14 cellular contexts compared by ENCODE assay signal in genomic region chr20:20549699-20550098, GRCh38.
DNase-seq lines count a peak whose midpoint lies in the region; ATAC-seq, FAIRE-seq and TF ChIP-seq lines count a peak whose summit lies in the region.
"Had no signal": no experiment of that assay in that cellular context is flagged by ENCODE, and none has a peak within 500 bp of the region (broad histone marks: within the 10 kb centered on the region; RNA-seq: fewer than 3 reads in every experiment).

No MANE protein-coding gene starts in this region.

- H3K27ac Mint-ChIP-seq in stimulated activated naive CD8-positive, alpha-beta T cell treated with anti-CD3 and anti-CD28 coated beads, Interleukin-15, amount 100 ng/mL, for 72 hours = no peak overlapping the region
- no peak overlapping the region for H3K27ac Mint-ChIP-seq in effector memory CD8-positive, alpha-beta T cell

- H3K4me1 Mint-ChIP-seq in stimulated activated naive CD8-positive, alpha-beta T cell treated with anti-CD3 and anti-CD28 coated beads, Interleukin-15, amount 100 ng/mL, for 72 hours = peaks cover 22% of the 10 kb centered on the region
- peaks cover 8 to 17% of the 10 kb centered on the region in 2 donors for H3K4me1 Mint-ChIP-seq in effector memory CD8-positive, alpha-beta T cell (ENCODE audit: low read depth in 2 of 2)

- ATAC-seq in stimulated activated naive CD8-positive, alpha-beta T cell treated with anti-CD3 and anti-CD28 coated beads, Interleukin-15, Interleukin-2, amounts not matched to agents 100 U/mL and 50 U/mL, for 24 hours = peak; percentile 58
- ATAC-seq in stimulated activated naive CD8-positive, alpha-beta T cell treated with anti-CD3 and anti-CD28 coated beads, Interleukin-15, amount 100 ng/mL, for 72 hours = no peak
- ATAC-seq in RWPE2 (ENCODE audit: low read depth) = peak; percentile 78
- ATAC-seq in HG02981 (IDR thresholded peaks at IDR 0.05; ENCODE audit: unreplicated experiment) = no peak
- no peak for ATAC-seq in HG03460 (IDR thresholded peaks at IDR 0.05; ENCODE audit: unreplicated experiment)
- ATAC-seq in effector memory CD8-positive, alpha-beta T cell (replicated peaks) = no peak

- H3K27me3 Mint-ChIP-seq in stimulated activated naive CD8-positive, alpha-beta T cell treated with anti-CD3 and anti-CD28 coated beads, Interleukin-15, amount 100 ng/mL, for 72 hours = no peaks in the 10 kb centered on the region
- H3K27me3 Mint-ChIP-seq in effector memory CD8-positive, alpha-beta T cell = no peaks in the 10 kb centered on the region
- H3K27me3 Mint-ChIP-seq: CD4-positive, alpha-beta memory T cell had no signal

- no peak overlapping the region for H3K4me3 ChIP-seq in RWPE2 (ENCODE audit: severe bottlenecking)
- H3K4me3 ChIP-seq: testis had no signal

- TF ChIP-seq CTCF in RWPE2 (IDR thresholded peaks at IDR 0.05; ENCODE audit: poor library complexity, severe bottlenecking) = no peak

- peaks cover 48% of the 10 kb centered on the region for H3K4me1 ChIP-seq in RWPE2 (ENCODE audit: insufficient read depth, poor library complexity, severe bottlenecking)
- H3K4me1 ChIP-seq: testis had no signal

- DNase-seq in stimulated activated naive CD8-positive, alpha-beta T cell treated with anti-CD3 and anti-CD28 coated beads, Interleukin-15, Interleukin-2, amounts not matched to agents 100 U/mL and 50 U/mL, for 24 hours = no peak
- DNase-seq in stimulated activated naive CD8-positive, alpha-beta T cell treated with anti-CD3 and anti-CD28 coated beads, Interleukin-15, amount 100 ng/mL, for 72 hours = no peak
- no peak for DNase-seq in RWPE2 (ENCODE audit: low spot score)
- DNase-seq in fibroblast of the conjunctiva (ENCODE audit: low read depth) = peak; percentile 62
- DNase-seq in urothelium cell line (ENCODE audit: low spot score) = peak; percentile 24
- no peak for DNase-seq in effector memory CD8-positive, alpha-beta T cell
- DNase-seq: activated naive CD4-positive, alpha-beta T cell treated with Interleukin-2 at 50 U/mL for 16 hours; CD4-positive, alpha-beta memory T cell; GOT3; NCI-H774; testis had no signal

- H3K9me3 ChIP-seq in RWPE2 (ENCODE audit: severe bottlenecking) = no peaks in the 10 kb centered on the region
- H3K9me3 ChIP-seq: testis had no signal

- peaks cover 8% of the 10 kb centered on the region for H3K36me3 Mint-ChIP-seq in effector memory CD8-positive, alpha-beta T cell (ENCODE audit: insufficient read depth)

- peak overlapping the region; percentile 97 for H3K27ac ChIP-seq in RWPE2 (ENCODE audit: poor library complexity, severe bottlenecking)
- H3K27ac ChIP-seq: testis had no signal

- FAIRE-seq in urothelium cell line (lab: Jason Lieb, UNC) = no peak
- FAIRE-seq: TTC549 had no signal

- no peaks in the 10 kb centered on the region for H3K36me3 ChIP-seq in RWPE2 (ENCODE audit: low read depth)

- H3K4me3 Mint-ChIP-seq in stimulated activated naive CD8-positive, alpha-beta T cell treated with anti-CD3 and anti-CD28 coated beads, Interleukin-15, amount 100 ng/mL, for 72 hours = no peak overlapping the region
- no peak overlapping the region for H3K4me3 Mint-ChIP-seq in effector memory CD8-positive, alpha-beta T cell
- H3K4me3 Mint-ChIP-seq: CD4-positive, alpha-beta memory T cell had no signal

- no peaks in the 10 kb centered on the region for H3K9me3 Mint-ChIP-seq in stimulated activated naive CD8-positive, alpha-beta T cell treated with anti-CD3 and anti-CD28 coated beads, Interleukin-15, amount 100 ng/mL, for 72 hours
- no peaks in the 10 kb centered on the region for H3K9me3 Mint-ChIP-seq in effector memory CD8-positive, alpha-beta T cell
- H3K9me3 Mint-ChIP-seq: CD4-positive, alpha-beta memory T cell had no signal

- no peaks in the 10 kb centered on the region for H3K27me3 ChIP-seq in RWPE2 (ENCODE audit: insufficient read depth, poor library complexity, severe bottlenecking)
- H3K27me3 ChIP-seq: testis had no signal

Comparison
In these comparisons a context has a peak if more than half of its experiments do, and no peak if none do; other contexts are left out.
1. ATAC-seq: peak in stimulated activated naive CD8-positive, alpha-beta T cell treated with anti-CD3 and anti-CD28 coated beads, Interleukin-15, Interleukin-2, amounts not matched to agents 100 U/mL and 50 U/mL, for 24 hours (single experiment) and RWPE2 (single experiment); none in stimulated activated naive CD8-positive, alpha-beta T cell treated with anti-CD3 and anti-CD28 coated beads, Interleukin-15, amount 100 ng/mL, for 72 hours (single experiment), HG02981 (single experiment), HG03460 (single experiment) and effector memory CD8-positive, alpha-beta T cell (single experiment).
2. DNase-seq: peak in fibroblast of the conjunctiva (single experiment) and urothelium cell line (single experiment); none in stimulated activated naive CD8-positive, alpha-beta T cell treated with anti-CD3 and anti-CD28 coated beads, Interleukin-15, Interleukin-2, amounts not matched to agents 100 U/mL and 50 U/mL, for 24 hours (single experiment), stimulated activated naive CD8-positive, alpha-beta T cell treated with anti-CD3 and anti-CD28 coated beads, Interleukin-15, amount 100 ng/mL, for 72 hours (0 of 2), RWPE2 (single experiment) and effector memory CD8-positive, alpha-beta T cell (0 of 3).